Comparison of ENCODE assay signal across 10 cellular contexts in the genomic region with DNA sequence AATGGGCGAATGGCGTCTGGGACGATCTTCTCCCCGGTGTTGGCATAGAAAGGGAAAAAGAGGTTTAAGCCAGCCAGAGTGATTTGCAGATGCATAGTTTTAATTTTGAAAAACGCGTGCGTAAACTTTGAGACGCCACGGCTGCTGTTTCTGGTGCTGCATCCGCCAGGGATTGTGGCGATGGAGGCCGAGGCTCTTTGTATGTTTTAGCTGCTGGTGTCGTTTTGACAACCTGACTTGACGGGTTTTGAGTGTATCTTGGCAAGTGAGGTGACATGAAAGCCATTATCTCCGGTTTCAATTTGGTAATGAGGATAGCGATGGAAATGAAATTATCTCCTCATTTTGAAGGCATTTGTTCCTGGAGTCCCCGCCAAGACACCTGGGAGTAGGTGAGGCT. TPM values are rescaled to one million over a fixed set of nuclear protein-coding genes. Genes with fewer than 3 reads are reported as not detected.
A peak's percentile ranks its signal among the peaks of the same experiment; 100 is the strongest.
DNase-seq lines count a peak whose midpoint lies in the region; ATAC-seq and TF ChIP-seq lines count a peak whose summit lies in the region.
"Had no signal": no experiment of that assay in that cellular context is flagged by ENCODE, and none has a peak within 500 bp of the region (broad histone marks: within the 10 kb centered on the region; RNA-seq: fewer than 3 reads in every experiment).

No MANE protein-coding gene starts in this region.

- H3K23ac ChIP-seq in H9 (ENCODE audit: insufficient read length, low read depth, low read length) = no peak overlapping the region

- WGBS in H9 (ENCODE audit: extremely low coverage, insufficient read length, low lambda C conversion rate) = no CpG with 5 or more reads among the region's 17 CpGs
- 60% methylated on average over 17 of the region's 17 CpGs for WGBS in hepatocyte (ENCODE audit: low lambda C conversion rate, missing lambda C conversion rate)

- H3K27me3 ChIP-seq in H9 (ENCODE audit: insufficient read depth, low read length) (peaks cover 39% of the 10 kb centered on the region), hepatocyte (peaks cover 46% of the 10 kb centered on the region), skeletal muscle satellite cell (ENCODE audit: control insufficient read depth, insufficient read depth, low read length) (peaks cover 30% of the 10 kb centered on the region)

- H3K18ac ChIP-seq in H9 (ENCODE audit: insufficient read length, low read depth, low read length) = no peak overlapping the region

- H4K8ac ChIP-seq in H9 (replicated peaks; ENCODE audit: insufficient read length, low read depth, low read length) = no peak overlapping the region

- no peak overlapping the region for H3K56ac ChIP-seq in H9 (ENCODE audit: insufficient read length, low read depth, low read length)

- H3K4me1 Mint-ChIP-seq in H9 = peaks cover 21 to 25% of the 10 kb centered on the region in 2 experiments
- peaks cover 42% of the 10 kb centered on the region for H3K4me1 Mint-ChIP-seq in activated CD4-positive, alpha-beta memory T cell treated with anti-CD3 and anti-CD28 coated beads for 36 hours (ENCODE audit: low read depth)

- CTCF ChIA-PET in activated CD4-positive, alpha-beta memory T cell treated with anti-CD3 and anti-CD28 coated beads for 36 hours (lab: Charles Lee) = interaction anchor here (1.7 to 1.8 kb wide), 2 partner anchors 225 to 273 kb away, joined by 4 to 10 read pairs; no protein-coding TSS in a partner anchor

- no peak overlapping the region for H3T11ph ChIP-seq in H9 (ENCODE audit: low read length)

- POLR2A ChIA-PET in activated CD4-positive, alpha-beta memory T cell treated with anti-CD3 and anti-CD28 coated beads for 36 hours (lab: Charles Lee) = no interaction called here

- no peak overlapping the region for H3K4me3 ChIP-seq in hepatocyte
- H3K4me3 ChIP-seq in skeletal muscle satellite cell (ENCODE audit: low read length) = peak overlapping the region; percentile 66

- H3K23me2 ChIP-seq in H9 (ENCODE audit: insufficient read length, low read depth, low read length, poor library complexity, severe bottlenecking) = peaks cover 16% of the 10 kb centered on the region

- no peaks in the 10 kb centered on the region for H3K9me2 ChIP-seq in hepatocyte (replicated peaks; ENCODE audit: insufficient read depth)

- H3K79me2 ChIP-seq in H9 (ENCODE audit: insufficient read depth, low read length) = no peaks in the 10 kb centered on the region
- no peaks in the 10 kb centered on the region for H3K79me2 ChIP-seq in hepatocyte

- H2AFZ ChIP-seq in H9 (ENCODE audit: low read length) (no peak overlapping the region), hepatocyte (no peak overlapping the region)

- no peaks in the 10 kb centered on the region for H3K9me3 ChIP-seq in H9 (ENCODE audit: control insufficient read depth, low read depth, low read length)
- H3K9me3 ChIP-seq in hepatocyte (ENCODE audit: low read depth) = no peaks in the 10 kb centered on the region
- no peaks in the 10 kb centered on the region for H3K9me3 ChIP-seq in skeletal muscle satellite cell (replicated peaks; ENCODE audit: low read length)

- peaks cover 0 to 3% (median 0%) of the 10 kb centered on the region in 3 experiments; a peak in 2 of 7 replicates for H3K36me3 Mint-ChIP-seq in H9 (ENCODE audit: insufficient read depth in 1 of 3, low read depth in 3 of 3)
- H3K36me3 Mint-ChIP-seq in activated CD4-positive, alpha-beta memory T cell treated with anti-CD3 and anti-CD28 coated beads for 36 hours = no peaks in the 10 kb centered on the region
- H3K36me3 Mint-ChIP-seq: memory B cell had no signal

- H3K27ac ChIP-seq in H9 (ENCODE audit: insufficient read length, low read depth, low read length) (no peak overlapping the region), hepatocyte (no peak overlapping the region)

- no peak overlapping the region for H2BK15ac ChIP-seq in H9 (ENCODE audit: low read depth, low read length)

- no peak for DNase-seq in H9
- no peak for DNase-seq in activated CD4-positive, alpha-beta memory T cell treated with anti-CD3 and anti-CD28 coated beads for 36 hours
- no peak for DNase-seq in hepatocyte (ENCODE audit: low spot score)
- no peak for DNase-seq in NCI-H510A (lab: John Stamatoyannopoulos, UW)
- DNase-seq in activated gamma-delta T cell treated with Interleukin-2 at 50 U/mL for 16 hours = no peak

- H2BK20ac ChIP-seq in H9 (ENCODE audit: low read depth, low read length, poor library complexity, severe bottlenecking) = no peak overlapping the region

- H3K27ac Mint-ChIP-seq in H9 = no peak overlapping the region
- H3K27ac Mint-ChIP-seq in activated CD4-positive, alpha-beta memory T cell treated with anti-CD3 and anti-CD28 coated beads for 36 hours = no peak overlapping the region
- H3K27ac Mint-ChIP-seq: memory B cell had no signal

- ATAC-seq in esophagus mucosa (no peak), GM21515 (IDR thresholded peaks at IDR 0.05; ENCODE audit: unreplicated experiment) (no peak)

- H3K4me3 Mint-ChIP-seq in H9 = peak overlapping the region; percentile 73 to 90
- peak overlapping the region; percentile 80 for H3K4me3 Mint-ChIP-seq in activated CD4-positive, alpha-beta memory T cell treated with anti-CD3 and anti-CD28 coated beads for 36 hours
- H3K4me3 Mint-ChIP-seq: memory B cell had no signal

- no peak overlapping the region for H3K4ac ChIP-seq in H9 (ENCODE audit: low read depth, low read length)

- peaks cover 0 to 3% of the 10 kb centered on the region in 2 experiments; a peak in 2 of 5 replicates for H3K9me3 Mint-ChIP-seq in H9
- no peaks in the 10 kb centered on the region for H3K9me3 Mint-ChIP-seq in activated CD4-positive, alpha-beta memory T cell treated with anti-CD3 and anti-CD28 coated beads for 36 hours
- H3K9me3 Mint-ChIP-seq: memory B cell had no signal

- H4K20me1 ChIP-seq in H9 (ENCODE audit: control insufficient read depth, insufficient read depth, insufficient read length) (no peaks in the 10 kb centered on the region), hepatocyte (ENCODE audit: insufficient read depth, poor library complexity, severe bottlenecking) (no peaks in the 10 kb centered on the region)

- H3K27me3 Mint-ChIP-seq in H9 (ENCODE audit: low read depth) = peaks cover 71% of the 10 kb centered on the region
- H3K27me3 Mint-ChIP-seq in activated CD4-positive, alpha-beta memory T cell treated with anti-CD3 and anti-CD28 coated beads for 36 hours = peaks cover 27% of the 10 kb centered on the region

- no peaks in the 10 kb centered on the region for H3K79me1 ChIP-seq in H9 (ENCODE audit: insufficient read depth, low read depth, low read length, poor library complexity, severe bottlenecking)

- H3K4me1 ChIP-seq in H9 (ENCODE audit: insufficient read depth, low read length) (peaks cover 2% of the 10 kb centered on the region; the same call in 1 of the 2 replicates), hepatocyte (ENCODE audit: insufficient read depth) (peaks cover 8% of the 10 kb centered on the region), skeletal muscle satellite cell (ENCODE audit: control insufficient read depth, insufficient read depth, low read length) (peaks cover 36% of the 10 kb centered on the region)

- no peak overlapping the region for H3K9ac ChIP-seq in H9 (ENCODE audit: extremely low read depth, insufficient read length, low read length)
- no peak overlapping the region for H3K9ac ChIP-seq in skeletal muscle satellite cell (ENCODE audit: low read depth, low read length)

- H2BK120ac ChIP-seq in H9 (ENCODE audit: low read depth, low read length, poor library complexity, severe bottlenecking) = no peak overlapping the region

- H2BK5ac ChIP-seq in H9 (ENCODE audit: insufficient read length, low read length) = no peak overlapping the region

- H3K14ac ChIP-seq in H9 (ENCODE audit: insufficient read depth, low read length) = no peak overlapping the region

- intact Hi-C loops in activated CD4-positive, alpha-beta memory T cell treated with anti-CD3 and anti-CD28 coated beads for 36 hours (cut with micrococcal nuclease) = no loop called here

- no peak overlapping the region for H4K91ac ChIP-seq in H9 (ENCODE audit: insufficient read length, low read depth, low read length)

- H2BK12ac ChIP-seq in H9 (ENCODE audit: insufficient read length, low read depth, low read length) = no peak overlapping the region

- H2AK5ac ChIP-seq in H9 (ENCODE audit: insufficient read length, low read length) = no peak overlapping the region

- no peaks in the 10 kb centered on the region for H3K36me3 ChIP-seq in hepatocyte (replicated peaks; ENCODE audit: insufficient read depth, low read depth)
- H3K36me3 ChIP-seq in skeletal muscle satellite cell (ENCODE audit: insufficient read depth, low read length) = no peaks in the 10 kb centered on the region

- no peak for TF ChIP-seq CTCF in H9 (conservative IDR thresholded peaks at IDR 0.05)
- TF ChIP-seq CTCF in hepatocyte (IDR thresholded peaks at IDR 0.05; ENCODE audit: poor library complexity) = no peak

- H3K4me2 ChIP-seq in H9 (ENCODE audit: insufficient read depth, insufficient read length, low read length) (peak overlapping the region; percentile 65), hepatocyte (peak overlapping the region; percentile 91), skeletal muscle satellite cell (ENCODE audit: low read length) (peak overlapping the region; percentile 89)

- H4K5ac ChIP-seq in H9 (ENCODE audit: insufficient read length, low read depth, low read length) = no peak overlapping the region

RNA-seq across cellular contexts. Expression of gene PTGDR, which starts 1.6 kb away (rescaled TPM):
- total RNA-seq in H9 (2021) (not detected in 2 replicates), hepatocyte (2.5 and 3.1 TPM in 2 replicates), esophagus mucosa (not detected)
- total RNA-seq in activated CD4-positive, alpha-beta memory T cell treated with anti-CD3 and anti-CD28 coated beads for 36 hours = under 1 TPM; 0.12 TPM
- 2.2 and 3.5 TPM in 2 replicates for polyA plus RNA-seq in hepatocyte
- total RNA-seq in skeletal muscle satellite cell (2012; rRNA removed) = 1.3 and 1.8 TPM in 2 replicates
- total RNA-seq: M059J had no signal

RNA-seq across cellular contexts. Expression of gene PTGER2, which starts 45.0 kb away (rescaled TPM):
- total RNA-seq in H9 (2021) (0.68 and 1.0 TPM in 2 replicates), hepatocyte (18.5 and 18.7 TPM in 2 replicates), esophagus mucosa (0.40 TPM)
- 10 to 100 TPM; 10.7 to 12.9 TPM for total RNA-seq in activated CD4-positive, alpha-beta memory T cell treated with anti-CD3 and anti-CD28 coated beads for 36 hours
- 43.0 and 49.3 TPM in 2 replicates for polyA plus RNA-seq in hepatocyte
- 29.2 and 31.2 TPM in 2 replicates for total RNA-seq in skeletal muscle satellite cell (2012; rRNA removed)
